ENCODE assay signal across 9 cellular contexts in genomic region chr12:16385779-16386646, GRCh38. TPM values are rescaled to one million over a fixed set of nuclear protein-coding genes. Genes with fewer than 3 reads are reported as not detected.
A peak's percentile ranks its signal among the peaks of the same experiment; 100 is the strongest.
DNase-seq lines count a peak whose midpoint lies in the region; ATAC-seq, FAIRE-seq and TF ChIP-seq lines count a peak whose summit lies in the region.
"Had no signal": no experiment of that assay in that cellular context is flagged by ENCODE, and none has a peak within 500 bp of the region (broad histone marks: within the 10 kb centered on the region; RNA-seq: fewer than 3 reads in every experiment).

No MANE protein-coding gene starts in this region.

- H3K36me3 ChIP-seq in H7 (replicated peaks; ENCODE audit: control insufficient read depth, insufficient read depth, low read length) (no peaks in the 10 kb centered on the region), endodermal cell (ENCODE audit: control insufficient read depth, insufficient read depth, low read length) (no peaks in the 10 kb centered on the region), muscle layer of colon (ENCODE audit: insufficient read depth, low read length) (no peaks in the 10 kb centered on the region)

- no peak overlapping the region for H3K27ac ChIP-seq in endodermal cell (ENCODE audit: low read depth, low read length)
- no peak overlapping the region for H3K27ac ChIP-seq in muscle layer of colon (ENCODE audit: low read depth, low read length)

- peaks cover 23% of the 10 kb centered on the region for H3K4me1 Mint-ChIP-seq in endodermal cell
- H3K4me1 Mint-ChIP-seq: activated naive CD4-positive, alpha-beta T cell treated with anti-CD3 and anti-CD28 coated beads, Interleukin-2, amount 50 U/mL, for 24 hours had no signal

- H3K27me3 ChIP-seq in H7 (ENCODE audit: control insufficient read depth, insufficient read depth, low read length) (no peaks in the 10 kb centered on the region), endodermal cell (ENCODE audit: control insufficient read depth, insufficient read depth, low read length, poor library complexity, severe bottlenecking) (no peaks in the 10 kb centered on the region), muscle layer of colon (ENCODE audit: control insufficient read depth in 1 of 2, insufficient read depth in 2 of 2, low read length in 2 of 2) (no peaks in the 10 kb centered on the region)

- WGBS in endodermal cell (ENCODE audit: insufficient coverage in 1 of 2, insufficient read length in 1 of 2), 2 experiments: 66 to 70% methylated on average over 12 to 13 of the region's 13 CpGs

- H3K4me1 ChIP-seq in endodermal cell (ENCODE audit: control insufficient read depth, insufficient read depth, low read length): peaks cover 4% of the 10 kb centered on the region
- peaks cover 6% of the 10 kb centered on the region for H3K4me1 ChIP-seq in muscle layer of colon (ENCODE audit: insufficient read depth, low read length)

- DNase-seq in H7 (peak; percentile 44), NCI-H69 (lab: John Stamatoyannopoulos, UW) (peak; percentile 66), endodermal cell (peak; percentile 71), GM19238 (ENCODE audit: insufficient read length, low spot score) (no peak)

- H3K27ac Mint-ChIP-seq in endodermal cell: no peak overlapping the region
- H3K27ac Mint-ChIP-seq: activated naive CD4-positive, alpha-beta T cell treated with anti-CD3 and anti-CD28 coated beads, Interleukin-2, amount 50 U/mL, for 24 hours had no signal

- H3K4me3 ChIP-seq in H7 (ENCODE audit: insufficient read depth, low read depth, low read length): no peak overlapping the region
- no peak overlapping the region for H3K4me3 ChIP-seq in endodermal cell (ENCODE audit: low read length)
- peak overlapping the region; percentile 13 to 51 for H3K4me3 ChIP-seq in muscle layer of colon (ENCODE audit: low read depth in 1 of 2, low read length in 2 of 2)

- no peaks in the 10 kb centered on the region for H3K9me3 ChIP-seq in endodermal cell (ENCODE audit: control insufficient read depth, low read length)
- H3K9me3 ChIP-seq in muscle layer of colon (ENCODE audit: low read length): no peaks in the 10 kb centered on the region

- peaks cover 19% of the 10 kb centered on the region for H3K9me3 Mint-ChIP-seq in endodermal cell

- peak; percentile 81 for TF ChIP-seq CTCF in endodermal cell (conservative IDR thresholded peaks at IDR 0.05)

- no peak overlapping the region for H3K4me3 Mint-ChIP-seq in endodermal cell
- H3K4me3 Mint-ChIP-seq: activated naive CD4-positive, alpha-beta T cell treated with anti-CD3 and anti-CD28 coated beads, Interleukin-2, amount 50 U/mL, for 24 hours had no signal

- H3K27me3 Mint-ChIP-seq in endodermal cell (ENCODE audit: insufficient read depth): no peaks in the 10 kb centered on the region

- H3K9ac ChIP-seq in endodermal cell (ENCODE audit: extremely low read depth, low read length, poor library complexity, severe bottlenecking) (no peak overlapping the region), muscle layer of colon (ENCODE audit: low read length) (no peak overlapping the region)

- no peak for ATAC-seq in HG03095 (IDR thresholded peaks at IDR 0.05; ENCODE audit: unreplicated experiment)
- no peak for ATAC-seq in HG03439 (IDR thresholded peaks at IDR 0.05; ENCODE audit: unreplicated experiment)

- FAIRE-seq in A204.1 (lab: Jason Lieb, UNC): peak; percentile 80

- H3K36me3 Mint-ChIP-seq in endodermal cell (ENCODE audit: low read depth): peaks cover 10% of the 10 kb centered on the region
- H3K36me3 Mint-ChIP-seq: activated naive CD4-positive, alpha-beta T cell treated with anti-CD3 and anti-CD28 coated beads, Interleukin-2, amount 50 U/mL, for 24 hours had no signal

RNA-seq across cellular contexts. Expression of gene MGST1, which starts 38.6 kb away (rescaled TPM):
- total RNA-seq in H7 (2014; rRNA removed; shearing (Covaris generic)): 108 and 120 TPM in 2 replicates
- 100 to 1,000 TPM; 203 to 357 TPM for total RNA-seq in endodermal cell
- 209 TPM for polyA plus RNA-seq in endodermal cell (2013, experiment 1 of 2)
- 188 TPM for polyA plus RNA-seq in endodermal cell (2013, experiment 2 of 2)

Comparison
In these comparisons a context has a peak if more than half of its experiments do, and no peak if none do; other contexts are left out.
1. H3K4me3 ChIP-seq: peak in muscle layer of colon (2 of 2); none in H7 (single experiment) and endodermal cell (single experiment).